18 cellular contexts compared by ENCODE assay signal in genomic region chr22:22769434-22770279, GRCh38.
"Had no signal": no experiment of that assay in that cellular context is flagged by ENCODE, and none has a peak within 500 bp of the region (broad histone marks: within the 10 kb centered on the region; RNA-seq: fewer than 3 reads in every experiment).

No MANE protein-coding gene starts in this region.

- H3K36me3 ChIP-seq: sigmoid colon, thyroid gland had no signal

- H3K9me3 Mint-ChIP-seq: activated CD4-positive, alpha-beta memory T cell treated with anti-CD3 and anti-CD28 coated beads, Interleukin-2, amount 10 ng/mL, durations not matched to agents 7 days and 5 days; activated naive CD4-positive, alpha-beta T cell treated with anti-CD3 and anti-CD28 coated beads, Interleukin-2, amount 50 U/mL, for 72 hours; activated T-cell treated with anti-CD3 and anti-CD28 coated beads, Interleukin-2, amount 50 U/mL, for 24 hours; activated T-helper 17 cell treated with anti-CD3 and anti-CD28 coated beads, Interleukin-2, amount 50 U/mL, for 72 hours; brain; effector memory CD8-positive, alpha-beta T cell; mesothelial cell of epicardium; naive thymus-derived CD8-positive, alpha-beta T cell; WTC11 had no signal

- H3K4me1 Mint-ChIP-seq: activated CD4-positive, alpha-beta memory T cell treated with anti-CD3 and anti-CD28 coated beads, Interleukin-2, amount 10 ng/mL, durations not matched to agents 7 days and 5 days; activated T-helper 17 cell treated with anti-CD3 and anti-CD28 coated beads, Interleukin-2, amount 50 U/mL, for 72 hours; brain; mesothelial cell of epicardium; WTC11 had no signal

- H3K4me1 ChIP-seq: sigmoid colon, thyroid gland had no signal

- H3K27me3 Mint-ChIP-seq: effector memory CD8-positive, alpha-beta T cell had no signal

- H3K27ac Mint-ChIP-seq: activated CD4-positive, alpha-beta memory T cell treated with anti-CD3 and anti-CD28 coated beads, Interleukin-2, amount 10 ng/mL, durations not matched to agents 7 days and 5 days; activated naive CD4-positive, alpha-beta T cell treated with anti-CD3 and anti-CD28 coated beads, Interleukin-2, amount 50 U/mL, for 72 hours; activated T-cell treated with anti-CD3 and anti-CD28 coated beads, Interleukin-2, amount 50 U/mL, for 24 hours; activated T-helper 17 cell treated with anti-CD3 and anti-CD28 coated beads, Interleukin-2, amount 50 U/mL, for 72 hours; brain; mesothelial cell of epicardium; WTC11 had no signal

- H3K79me2 ChIP-seq: hepatocyte had no signal

- H3K27me3 ChIP-seq: hepatocyte, sigmoid colon, thyroid gland had no signal

- H2AFZ ChIP-seq: hepatocyte had no signal

- ATAC-seq: stimulated activated naive CD8-positive, alpha-beta T cell treated with anti-CD3 and anti-CD28 coated beads, Interleukin-15, Interleukin-2, amounts not matched to agents 100 U/mL and 50 U/mL, for 24 hours had no signal

- H3K27ac ChIP-seq: hepatocyte, sigmoid colon, thyroid gland had no signal

- DNase-seq: aorta; central memory CD4-positive, alpha-beta T cell; left ventricle myocardium superior; sigmoid colon had no signal

- H3K4me3 ChIP-seq: hepatocyte, sigmoid colon, thyroid gland had no signal

- H3K4me2 ChIP-seq: hepatocyte had no signal

- H3K36me3 Mint-ChIP-seq: activated naive CD4-positive, alpha-beta T cell treated with anti-CD3 and anti-CD28 coated beads, Interleukin-2, amount 50 U/mL, for 72 hours; brain; mesothelial cell of epicardium; naive thymus-derived CD8-positive, alpha-beta T cell; WTC11 had no signal

- H3K4me3 Mint-ChIP-seq: activated CD4-positive, alpha-beta memory T cell treated with anti-CD3 and anti-CD28 coated beads, Interleukin-2, amount 10 ng/mL, durations not matched to agents 7 days and 5 days; activated T-cell treated with anti-CD3 and anti-CD28 coated beads, Interleukin-2, amount 50 U/mL, for 24 hours; activated T-helper 17 cell treated with anti-CD3 and anti-CD28 coated beads, Interleukin-2, amount 50 U/mL, for 72 hours; mesothelial cell of epicardium; naive thymus-derived CD8-positive, alpha-beta T cell; WTC11 had no signal

- FAIRE-seq: frontal cortex, TTC549 had no signal

- H3K9me3 ChIP-seq: sigmoid colon, thyroid gland had no signal
